Comparison of ENCODE assay signal across 13 cellular contexts in genomic region chr19:15318241-15318691, GRCh38. TPM values are rescaled to one million over a fixed set of nuclear protein-coding genes. Genes with fewer than 3 reads are reported as not detected.
DNase-seq lines count a peak whose midpoint lies in the region; ATAC-seq and TF ChIP-seq lines count a peak whose summit lies in the region.
"Had no signal": no experiment of that assay in that cellular context is flagged by ENCODE, and none has a peak within 500 bp of the region (broad histone marks: within the 10 kb centered on the region; RNA-seq: fewer than 3 reads in every experiment).

No MANE protein-coding gene starts in this region.

- peak overlapping the region; percentile 64 to 90 (median 81) for H3K4me2 ChIP-seq in BLaER1 treated with 17β-estradiol and CSF1 and Interleukin-3, amounts not matched to agents 10 nM and 100 nM

- H3K9me3 ChIP-seq in BLaER1 treated with 17β-estradiol and CSF1 and Interleukin-3, amounts not matched to agents 10 nM and 100 nM (replicated peaks in 1 of 11): no peaks in the 10 kb centered on the region
- H3K9me3 ChIP-seq in neutrophil: no peaks in the 10 kb centered on the region
- H3K9me3 ChIP-seq: ovary had no signal

- H3K27me3 ChIP-seq in BLaER1 treated with 17β-estradiol and CSF1 and Interleukin-3, amounts not matched to agents 10 nM and 100 nM: no peaks in the 10 kb centered on the region
- H3K27me3 ChIP-seq in neutrophil: no peaks in the 10 kb centered on the region
- H3K27me3 ChIP-seq: ovary had no signal

- H4K20me1 ChIP-seq in BLaER1 treated with 17β-estradiol and CSF1 and Interleukin-3, amounts not matched to agents 10 nM and 100 nM: peaks cover 100% of the 10 kb centered on the region in 11 experiments

- ATAC-seq in GM18520 (IDR thresholded peaks at IDR 0.05; ENCODE audit: unreplicated experiment) (no peak), HG02885 (IDR thresholded peaks at IDR 0.05; ENCODE audit: poor library complexity, unreplicated experiment) (no peak), GM21576 (IDR thresholded peaks at IDR 0.05; ENCODE audit: unreplicated experiment) (no peak)

- peak overlapping the region in 1 of 11 experiments; percentile 6; a peak in 1 of 22 replicates for H3K9ac ChIP-seq in BLaER1 treated with 17β-estradiol and CSF1 and Interleukin-3, amounts not matched to agents 10 nM and 100 nM

- peak overlapping the region in 2 of 11 experiments; percentile 2 to 10; a peak in 2 of 22 replicates for H3K27ac ChIP-seq in BLaER1 treated with 17β-estradiol and CSF1 and Interleukin-3, amounts not matched to agents 10 nM and 100 nM
- peak overlapping the region; percentile 72 for H3K27ac ChIP-seq in neutrophil
- H3K27ac ChIP-seq: ovary had no signal

- H3K4me3 ChIP-seq in BLaER1 treated with 17β-estradiol and CSF1 and Interleukin-3, amounts not matched to agents 10 nM and 100 nM: no peak overlapping the region
- H3K4me3 ChIP-seq in neutrophil (ENCODE audit: low read depth in 1 of 2, low read length in 1 of 2): no peak overlapping the region
- H3K4me3 ChIP-seq: ovary had no signal

- DNase-seq in LHCN-M2 (ENCODE audit: low read depth) (peak; percentile 42), dedifferentiated amniotic fluid mesenchymal stem cell (ENCODE audit: extremely low spot score) (peak; percentile 39), NCI-H526 treated with DMSO at 0.1 percent for 48 hours (lab: John Stamatoyannopoulos, UW) (no peak)
- DNase-seq: activated effector memory CD4-positive, alpha-beta T cell treated with Interleukin-2 at 50 U/mL for 16 hours; Calu3; NCI-H1105; SHP77 had no signal

- H3K4me1 ChIP-seq in BLaER1 treated with 17β-estradiol and CSF1 and Interleukin-3, amounts not matched to agents 10 nM and 100 nM: peaks cover 70 to 99% (median 79%) of the 10 kb centered on the region in 10 experiments
- H3K4me1 ChIP-seq in neutrophil (ENCODE audit: control insufficient read depth in 1 of 2, insufficient read depth in 1 of 2, low read depth in 1 of 2, low read length in 1 of 2): peaks cover 48 to 62% of the 10 kb centered on the region in 2 experiments

- H3K36me3 ChIP-seq in BLaER1 treated with 17β-estradiol and CSF1 and Interleukin-3, amounts not matched to agents 10 nM and 100 nM: peaks cover 0 to 39% (median 16%) of the 10 kb centered on the region in 11 experiments; a peak in 18 of 22 replicates
- no peaks in the 10 kb centered on the region for H3K36me3 ChIP-seq in neutrophil
- H3K36me3 ChIP-seq: ovary had no signal

- no peak for TF ChIP-seq CTCF in neutrophil (IDR thresholded peaks at IDR 0.05)

RNA-seq across cellular contexts. Expression of gene BRD4, which starts 14.1 kb away (rescaled TPM):
- 15.6 and 18.3 TPM in 2 replicates for total RNA-seq in LHCN-M2 (2014; rRNA removed)
- 36.5 TPM for polyA plus RNA-seq in LHCN-M2 (2012)
